ENCODE assay signal across 9 cellular contexts in genomic region chr14:91835920-91836843, GRCh38. TPM values are rescaled to one million over a fixed set of nuclear protein-coding genes. Genes with fewer than 3 reads are reported as not detected.
DNase-seq lines count a peak whose midpoint lies in the region; ATAC-seq and TF ChIP-seq lines count a peak whose summit lies in the region.
"Had no signal": no experiment of that assay in that cellular context is flagged by ENCODE, and none has a peak within 500 bp of the region (broad histone marks: within the 10 kb centered on the region; RNA-seq: fewer than 3 reads in every experiment).

No MANE protein-coding gene starts in this region.

- peaks cover 4% of the 10 kb centered on the region for H3K4me1 ChIP-seq in colonic mucosa

- peak overlapping the region; percentile 81 for H3K4me3 Mint-ChIP-seq in Calu3 (ENCODE audit: low read depth, unreplicated experiment)

- H3K27ac ChIP-seq in colonic mucosa: peak overlapping the region; percentile 87

- H3K27ac Mint-ChIP-seq in Calu3 (ENCODE audit: unreplicated experiment): peak overlapping the region; percentile 77

- peak overlapping the region; percentile 73 for H3K4me3 ChIP-seq in colonic mucosa

- H3K36me3 ChIP-seq in colonic mucosa: no peaks in the 10 kb centered on the region

- no peaks in the 10 kb centered on the region for H3K27me3 Mint-ChIP-seq in Calu3 (ENCODE audit: unreplicated experiment)

- peak; percentile 59 for ATAC-seq in GM21737 (IDR thresholded peaks at IDR 0.05; ENCODE audit: unreplicated experiment)

- peaks cover 41% of the 10 kb centered on the region for H3K36me3 Mint-ChIP-seq in Calu3 (ENCODE audit: insufficient read depth, unreplicated experiment)

- CTCF ChIA-PET in Calu3 (lab: Charles Lee): interaction anchor here (0.8 to 1.4 kb wide), 3 partner anchors 63 to 161 kb away, joined by 3 to 5 read pairs (median 4); no protein-coding TSS in a partner anchor

- H3K9me3 Mint-ChIP-seq in Calu3 (ENCODE audit: low read depth, unreplicated experiment): no peaks in the 10 kb centered on the region

- intact Hi-C loops in Calu3 (cut with micrococcal nuclease; ENCODE audit: unreplicated experiment): loop anchor here (2.0 kb wide), 1 partner anchor 37 kb away; no protein-coding TSS in a partner anchor
- intact Hi-C loops in colonic mucosa (cut with DNase I): no loop called here

- BruUV-seq in Calu3 (replicated peaks; lab: Mats Ljungman, UMichigan): no TSS peak

- peaks cover 38% of the 10 kb centered on the region for H3K4me1 Mint-ChIP-seq in Calu3 (ENCODE audit: low read depth, unreplicated experiment)

- DNase-seq in Calu3: peak; percentile 93
- peak; percentile 14 for DNase-seq in NCI-H1417 treated with DMSO at 0.1 percent for 48 hours (lab: John Stamatoyannopoulos, UW)
- DNase-seq in activated CD4-positive, CD25-positive, alpha-beta regulatory T cell treated with anti-CD3 and anti-CD28 coated beads, Interleukin-2, amount 50 U/mL, for 72 hours: peak; percentile 81
- peak; percentile 89 for DNase-seq in colonic mucosa
- peak; percentile 91 for DNase-seq in mesenteric fat pad (ENCODE audit: low spot score)
- peak; percentile 50 to 87 for DNase-seq in stimulated activated CD8-positive, alpha-beta memory T cell treated with anti-CD3 and anti-CD28 coated beads, Interleukin-2, amount 100 ng/mL, for 1 hour (ENCODE audit: low read depth in 2 of 2)
- no peak for DNase-seq in cerebellum (ENCODE audit: low spot score)

- no peaks in the 10 kb centered on the region for H3K27me3 ChIP-seq in colonic mucosa

- TF ChIP-seq CTCF in Calu3 (IDR thresholded peaks at IDR 0.05; ENCODE audit: unreplicated experiment): no peak
- TF ChIP-seq CTCF in colonic mucosa (IDR thresholded peaks at IDR 0.05): no peak

- peak overlapping the region; percentile 78 to 94 for H3K9ac ChIP-seq in colonic mucosa (ENCODE audit: low read depth in 2 of 2, low read length in 2 of 2)

- H3K9me3 ChIP-seq in colonic mucosa: no peaks in the 10 kb centered on the region

RNA-seq across cellular contexts. Expression of gene TC2N, which starts 31.2 kb away (rescaled TPM):
- total RNA-seq in Calu3 (2022) (82.7 and 86.6 TPM in 2 replicates), colonic mucosa (10 to 100 TPM; 67.6 to 93.4 TPM), mesenteric fat pad (19.0 TPM), cerebellum (12.3 TPM)
- total RNA-seq: HT1080 had no signal
